ENCODE assay signal across 1 cellular context in the genomic region with DNA sequence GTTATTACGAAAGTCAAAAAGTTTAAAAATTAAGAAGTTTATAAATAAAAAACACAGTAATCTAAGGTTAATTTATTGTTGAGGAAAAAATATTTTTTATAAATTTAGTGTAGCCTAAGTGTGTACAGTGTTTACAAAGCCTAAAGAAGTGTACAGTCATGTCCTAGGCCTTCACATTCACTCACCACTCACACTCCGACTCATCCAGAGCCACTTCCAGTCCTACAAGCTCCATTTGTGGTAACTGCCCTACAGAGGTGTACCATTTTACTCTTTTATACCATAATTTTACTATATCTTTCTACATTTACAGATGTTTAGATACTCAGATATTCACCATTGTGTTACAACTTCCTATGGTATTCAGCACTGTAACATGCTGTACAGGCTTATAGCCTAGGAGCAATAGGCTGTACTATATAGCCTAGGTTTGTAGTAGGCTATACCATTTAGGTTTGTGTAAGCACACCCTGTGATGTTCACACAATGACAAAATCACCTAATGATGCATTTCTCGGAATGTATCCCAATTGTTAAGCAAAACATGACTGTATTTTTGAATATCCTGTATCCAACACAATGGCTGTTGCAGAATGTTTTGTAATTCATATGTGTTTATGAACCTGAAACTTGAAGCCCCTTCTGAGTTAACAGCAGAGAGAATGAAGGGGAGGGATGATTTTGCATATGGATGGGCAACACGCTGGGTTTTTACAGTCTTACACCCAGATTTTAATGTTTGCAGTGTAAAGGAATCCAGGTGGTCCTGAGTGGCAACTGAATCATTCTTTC.
TF ChIP-seq lines count a peak whose summit lies in the region.

No MANE protein-coding gene starts in this region.

TF ChIP-seq in GM23338, 12 proteins besides CTCF, POLR2A, EP300 and RAD21 (continued from another document):
- TF ChIP-seq, protein P1, sequence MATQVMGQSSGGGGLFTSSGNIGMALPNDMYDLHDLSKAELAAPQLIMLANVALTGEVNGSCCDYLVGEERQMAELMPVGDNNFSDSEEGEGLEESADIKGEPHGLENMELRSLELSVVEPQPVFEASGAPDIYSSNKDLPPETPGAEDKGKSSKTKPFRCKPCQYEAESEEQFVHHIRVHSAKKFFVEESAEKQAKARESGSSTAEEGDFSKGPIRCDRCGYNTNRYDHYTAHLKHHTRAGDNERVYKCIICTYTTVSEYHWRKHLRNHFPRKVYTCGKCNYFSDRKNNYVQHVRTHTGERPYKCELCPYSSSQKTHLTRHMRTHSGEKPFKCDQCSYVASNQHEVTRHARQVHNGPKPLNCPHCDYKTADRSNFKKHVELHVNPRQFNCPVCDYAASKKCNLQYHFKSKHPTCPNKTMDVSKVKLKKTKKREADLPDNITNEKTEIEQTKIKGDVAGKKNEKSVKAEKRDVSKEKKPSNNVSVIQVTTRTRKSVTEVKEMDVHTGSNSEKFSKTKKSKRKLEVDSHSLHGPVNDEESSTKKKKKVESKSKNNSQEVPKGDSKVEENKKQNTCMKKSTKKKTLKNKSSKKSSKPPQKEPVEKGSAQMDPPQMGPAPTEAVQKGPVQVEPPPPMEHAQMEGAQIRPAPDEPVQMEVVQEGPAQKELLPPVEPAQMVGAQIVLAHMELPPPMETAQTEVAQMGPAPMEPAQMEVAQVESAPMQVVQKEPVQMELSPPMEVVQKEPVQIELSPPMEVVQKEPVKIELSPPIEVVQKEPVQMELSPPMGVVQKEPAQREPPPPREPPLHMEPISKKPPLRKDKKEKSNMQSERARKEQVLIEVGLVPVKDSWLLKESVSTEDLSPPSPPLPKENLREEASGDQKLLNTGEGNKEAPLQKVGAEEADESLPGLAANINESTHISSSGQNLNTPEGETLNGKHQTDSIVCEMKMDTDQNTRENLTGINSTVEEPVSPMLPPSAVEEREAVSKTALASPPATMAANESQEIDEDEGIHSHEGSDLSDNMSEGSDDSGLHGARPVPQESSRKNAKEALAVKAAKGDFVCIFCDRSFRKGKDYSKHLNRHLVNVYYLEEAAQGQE (IDR thresholded peaks at IDR 0.05; ENCODE audit: unreplicated experiment), result no peak
- no peak for TF ChIP-seq STAT1 (IDR thresholded peaks at IDR 0.05; ENCODE audit: unreplicated experiment)
- peak; percentile 99 for TF ChIP-seq NANOG (IDR thresholded peaks at IDR 0.05; ENCODE audit: borderline replicate concordance)
TF ChIP-seq in GM23338: peak in this region for 3.
